17 cellular contexts compared by ENCODE assay signal in genomic region chr16:85546585-85547447, GRCh38.
DNase-seq lines count a peak whose midpoint lies in the region; ATAC-seq and TF ChIP-seq lines count a peak whose summit lies in the region.
"Had no signal": no experiment of that assay in that cellular context is flagged by ENCODE, and none has a peak within 500 bp of the region (broad histone marks: within the 10 kb centered on the region; RNA-seq: fewer than 3 reads in every experiment).

No MANE protein-coding gene starts in this region.

- H3K23ac ChIP-seq in neuronal stem cell (ENCODE audit: low read depth, low read length, poor library complexity): peak overlapping the region; percentile 52

- H3K4me2 ChIP-seq in BLaER1 (no peak overlapping the region), neuronal stem cell (ENCODE audit: insufficient read depth, low read length, poor library complexity, severe bottlenecking) (no peak overlapping the region)

- H3K36me3 ChIP-seq in BLaER1: no peaks in the 10 kb centered on the region
- no peaks in the 10 kb centered on the region for H3K36me3 ChIP-seq in neuronal stem cell (replicated peaks in 1 of 2; ENCODE audit: control insufficient read depth in 2 of 2, insufficient read depth in 2 of 2, low read length in 2 of 2)
- H3K36me3 ChIP-seq: pancreas had no signal

- peaks cover 40% of the 10 kb centered on the region for H3K4me1 Mint-ChIP-seq in nephron progenitor cell
- peaks cover 10% of the 10 kb centered on the region for H3K4me1 Mint-ChIP-seq in activated CD8-positive, alpha-beta T cell treated with anti-CD3 and anti-CD28 coated beads, Interleukin-2, amount 10 ng/mL, durations not matched to agents 7 days and 5 days (ENCODE audit: low read depth)

- in situ Hi-C loops in KBM-7 (cut with MboI; ENCODE audit: low pct_unique_long_range_greater_than_20kb, low sequenced_read_pairs): no loop called here

- H3K4me1 ChIP-seq in BLaER1 (peaks cover 65% of the 10 kb centered on the region), neuronal stem cell (ENCODE audit: control insufficient read depth in 2 of 2, insufficient read depth in 1 of 2, low read depth in 1 of 2, low read length in 2 of 2) (peaks cover 5 to 23% of the 10 kb centered on the region in 2 donors)
- H3K4me1 ChIP-seq: pancreas had no signal

- peaks cover 5% of the 10 kb centered on the region for H3K36me3 Mint-ChIP-seq in nephron progenitor cell (ENCODE audit: low read depth)
- H3K36me3 Mint-ChIP-seq in activated CD8-positive, alpha-beta T cell treated with anti-CD3 and anti-CD28 coated beads, Interleukin-2, amount 10 ng/mL, durations not matched to agents 7 days and 5 days (ENCODE audit: low read depth): no peaks in the 10 kb centered on the region
- H3K36me3 Mint-ChIP-seq: activated naive CD4-positive, alpha-beta T cell treated with anti-CD3 and anti-CD28 coated beads, Interleukin-2, amount 10 ng/mL, durations not matched to agents 7 days and 5 days had no signal

- H3K27ac Mint-ChIP-seq in nephron progenitor cell: no peak overlapping the region
- no peak overlapping the region for H3K27ac Mint-ChIP-seq in activated CD8-positive, alpha-beta T cell treated with anti-CD3 and anti-CD28 coated beads, Interleukin-2, amount 10 ng/mL, durations not matched to agents 7 days and 5 days
- H3K27ac Mint-ChIP-seq: activated CD4-positive, alpha-beta T cell treated with anti-CD3 and anti-CD28 coated beads, Interleukin-2, amount 10 ng/mL, durations not matched to agents 24 days and 14 days; activated naive CD4-positive, alpha-beta T cell treated with anti-CD3 and anti-CD28 coated beads, Interleukin-2, amount 10 ng/mL, durations not matched to agents 7 days and 5 days had no signal

- no peak overlapping the region for H3K4ac ChIP-seq in neuronal stem cell (ENCODE audit: low read length)

- whole genome bisulfite sequencing in neuronal stem cell (ENCODE audit: extremely low coverage in 2 of 2, insufficient read length in 2 of 2, insufficient replicate concordance in 1 of 2), 2 donors: no CpG with 5 or more reads among the region's 21 CpGs

- H3K4me3 Mint-ChIP-seq in nephron progenitor cell: no peak overlapping the region
- no peak overlapping the region for H3K4me3 Mint-ChIP-seq in activated CD8-positive, alpha-beta T cell treated with anti-CD3 and anti-CD28 coated beads, Interleukin-2, amount 10 ng/mL, durations not matched to agents 7 days and 5 days
- H3K4me3 Mint-ChIP-seq: activated CD4-positive, alpha-beta T cell treated with anti-CD3 and anti-CD28 coated beads, Interleukin-2, amount 10 ng/mL, durations not matched to agents 24 days and 14 days; activated naive CD4-positive, alpha-beta T cell treated with anti-CD3 and anti-CD28 coated beads, Interleukin-2, amount 10 ng/mL, durations not matched to agents 7 days and 5 days had no signal

- POLR2A ChIA-PET in activated CD8-positive, alpha-beta T cell treated with anti-CD3 and anti-CD28 coated beads, Interleukin-2, amount 10 ng/mL, durations not matched to agents 7 days and 5 days (lab: Charles Lee): no interaction called here

- no peak overlapping the region for H2AFZ ChIP-seq in neuronal stem cell (ENCODE audit: low read length)

- H3K4me3 ChIP-seq in BLaER1 (no peak overlapping the region), fibroblast of pulmonary artery (replicated peaks; ENCODE audit: low read depth, low read length) (no peak overlapping the region), neuronal stem cell (ENCODE audit: low read length in 2 of 2) (no peak overlapping the region)
- H3K4me3 ChIP-seq: pancreas, SK-N-MC had no signal

- H3K27ac ChIP-seq in BLaER1: 0 out of 2 replicates have a peak overlapping the region, but pooled peaks have one; percentile 23
- H3K27ac ChIP-seq in neuronal stem cell (replicated peaks; ENCODE audit: low read length): no peak overlapping the region
- H3K27ac ChIP-seq: pancreas, SK-N-MC had no signal

- no peak overlapping the region for H4K8ac ChIP-seq in neuronal stem cell (ENCODE audit: low read depth, low read length)

- CTCF ChIA-PET in activated CD8-positive, alpha-beta T cell treated with anti-CD3 and anti-CD28 coated beads, Interleukin-2, amount 10 ng/mL, durations not matched to agents 7 days and 5 days (lab: Charles Lee): no interaction called here

- no peaks in the 10 kb centered on the region for H4K20me1 ChIP-seq in BLaER1

- H2AK5ac ChIP-seq in neuronal stem cell (ENCODE audit: low read depth, low read length): peak overlapping the region; percentile 74

- no peak overlapping the region for H2BK15ac ChIP-seq in neuronal stem cell (ENCODE audit: low read length)

- H3K27me3 ChIP-seq in BLaER1 (no peaks in the 10 kb centered on the region; the same call in 1 of the 2 replicates), neuronal stem cell (ENCODE audit: control insufficient read depth in 3 of 3, insufficient read depth in 3 of 3, low read depth in 1 of 3, low read length in 3 of 3) (peaks cover 0 to 3% (median 0%) of the 10 kb centered on the region in 3 experiments)
- H3K27me3 ChIP-seq: pancreas had no signal

- no peak for ATAC-seq in activated CD8-positive, alpha-beta T cell treated with anti-CD3 and anti-CD28 coated beads, Interleukin-2, amount 10 ng/mL, durations not matched to agents 7 days and 5 days
- ATAC-seq: pancreas had no signal

- DNase-seq in UCSD-AML1 (lab: John Stamatoyannopoulos, UW; ENCODE audit: unreplicated experiment): peak; percentile 37
- no peak for DNase-seq in fibroblast of pulmonary artery (ENCODE audit: low read depth)
- DNase-seq in neuronal stem cell (ENCODE audit: low spot score): no peak
- no peak for DNase-seq in central memory CD4-positive, alpha-beta T cell
- DNase-seq in nephron progenitor cell: no peak
- no peak for DNase-seq in KBM-7
- no peak for DNase-seq in activated CD8-positive, alpha-beta T cell treated with anti-CD3 and anti-CD28 coated beads, Interleukin-2, amount 10 ng/mL, durations not matched to agents 7 days and 5 days
- DNase-seq: activated CD4-positive, alpha-beta T cell treated with anti-CD3 and anti-CD28 coated beads, Interleukin-2, amount 10 ng/mL, durations not matched to agents 24 days and 14 days; activated naive CD4-positive, alpha-beta T cell treated with anti-CD3 and anti-CD28 coated beads, Interleukin-2, amount 10 ng/mL, durations not matched to agents 7 days and 5 days; activated T-cell treated with anti-CD3 and anti-CD28 coated beads for 4 hours; kidney glomerular epithelial cell; NCI-H1436; stimulated activated CD4-positive, alpha-beta T cell treated with anti-CD3 and anti-CD28 coated beads, Interleukin-4, amount 100 ng/mL, for 24 hours; substantia nigra had no signal

- H4K91ac ChIP-seq in neuronal stem cell (ENCODE audit: low read depth, low read length, poor library complexity): no peak overlapping the region

- peak overlapping the region; percentile 90 for H2BK120ac ChIP-seq in neuronal stem cell (ENCODE audit: low read depth, low read length)

- H3K14ac ChIP-seq in neuronal stem cell (ENCODE audit: low read length): peak overlapping the region; percentile 78

- H2BK5ac ChIP-seq in neuronal stem cell (ENCODE audit: low read length): no peak overlapping the region

- H3K9me3 Mint-ChIP-seq in nephron progenitor cell: peaks cover 3% of the 10 kb centered on the region
- H3K9me3 Mint-ChIP-seq in activated CD8-positive, alpha-beta T cell treated with anti-CD3 and anti-CD28 coated beads, Interleukin-2, amount 10 ng/mL, durations not matched to agents 7 days and 5 days (ENCODE audit: insufficient read depth): peaks cover 4% of the 10 kb centered on the region
- H3K9me3 Mint-ChIP-seq: activated CD4-positive, alpha-beta T cell treated with anti-CD3 and anti-CD28 coated beads, Interleukin-2, amount 10 ng/mL, durations not matched to agents 24 days and 14 days; activated naive CD4-positive, alpha-beta T cell treated with anti-CD3 and anti-CD28 coated beads, Interleukin-2, amount 10 ng/mL, durations not matched to agents 7 days and 5 days had no signal

- H3K18ac ChIP-seq in neuronal stem cell (ENCODE audit: low read length): peak overlapping the region; percentile 69

- peak overlapping the region; percentile 79 for H2BK12ac ChIP-seq in neuronal stem cell (ENCODE audit: low read length)

- no peak overlapping the region for H3K9ac ChIP-seq in BLaER1
- H3K9ac ChIP-seq in neuronal stem cell (ENCODE audit: low read depth, low read length, poor library complexity): no peak overlapping the region

- H3K79me1 ChIP-seq in neuronal stem cell (ENCODE audit: low read depth, low read length): no peaks in the 10 kb centered on the region

- H3K27me3 Mint-ChIP-seq in nephron progenitor cell (ENCODE audit: low read depth, poor library complexity): peaks cover 37% of the 10 kb centered on the region
- H3K27me3 Mint-ChIP-seq in activated CD8-positive, alpha-beta T cell treated with anti-CD3 and anti-CD28 coated beads, Interleukin-2, amount 10 ng/mL, durations not matched to agents 7 days and 5 days (ENCODE audit: low read depth): peaks cover 2% of the 10 kb centered on the region

- H3K9me3 ChIP-seq in BLaER1 (no peaks in the 10 kb centered on the region), neuronal stem cell (replicated peaks in 1 of 2; ENCODE audit: control insufficient read depth in 2 of 2, insufficient read depth in 1 of 2, low read depth in 1 of 2, low read length in 2 of 2) (peaks cover 0 to 1% of the 10 kb centered on the region in 2 donors)
- H3K9me3 ChIP-seq: pancreas had no signal

- TF ChIP-seq CTCF in fibroblast of pulmonary artery (IDR thresholded peaks at IDR 0.05; ENCODE audit: low read length, missing control alignments) (peak; percentile 17), nephron progenitor cell (IDR thresholded peaks at IDR 0.05) (no peak)
